8 cellular contexts compared by ENCODE assay signal in the genomic region with DNA sequence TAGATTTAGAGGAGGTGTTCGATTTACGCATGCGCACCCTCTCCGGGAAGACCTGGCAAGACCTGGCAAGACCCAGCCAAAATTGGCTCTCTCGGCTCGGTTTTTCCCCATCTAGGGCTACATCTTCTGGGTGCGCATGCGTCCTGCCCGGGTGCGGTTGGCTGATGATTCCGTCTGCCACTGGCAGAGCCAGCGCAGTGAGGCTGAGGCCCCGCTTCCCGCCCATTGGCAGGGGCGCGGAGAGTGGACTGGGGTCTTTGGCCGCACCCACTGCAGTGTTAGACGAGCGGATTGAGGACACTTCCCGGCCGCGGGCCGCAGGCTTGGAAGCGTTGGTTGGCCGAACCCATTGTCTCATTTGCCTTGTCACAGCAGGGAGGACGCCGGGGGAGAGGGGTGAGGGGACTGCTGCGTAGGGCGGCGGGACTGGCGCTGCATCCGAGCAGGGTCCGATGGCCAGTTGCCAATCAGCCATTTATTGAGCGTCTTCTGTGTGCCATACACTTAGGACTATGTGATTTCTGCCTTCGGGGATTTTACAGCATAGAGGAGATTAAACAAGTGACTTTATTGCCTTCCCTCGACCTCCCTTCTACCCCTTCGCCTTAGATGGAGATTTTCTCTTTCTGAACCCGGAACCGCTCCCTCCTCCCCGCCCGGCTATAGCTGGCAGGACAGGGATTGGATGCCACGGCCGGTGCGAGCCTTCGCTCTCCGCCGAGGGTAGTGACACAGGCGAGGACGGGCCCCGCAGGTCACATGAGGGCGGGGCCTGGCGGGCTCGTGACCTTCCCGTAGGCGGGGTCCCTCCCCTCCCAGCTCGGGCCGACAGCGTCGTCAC. TPM values are rescaled to one million over a fixed set of nuclear protein-coding genes. Genes with fewer than 3 reads are reported as not detected.
DNase-seq lines count a peak whose midpoint lies in the region; ATAC-seq and TF ChIP-seq lines count a peak whose summit lies in the region.

No MANE protein-coding gene starts in this region.

- peak overlapping the region; percentile 93 for H3K4me3 Mint-ChIP-seq in activated naive CD8-positive, alpha-beta T cell

- H3K9me3 Mint-ChIP-seq in activated naive CD8-positive, alpha-beta T cell (ENCODE audit: low read depth) = no peaks in the 10 kb centered on the region

- peaks cover 15% of the 10 kb centered on the region for H3K4me1 Mint-ChIP-seq in activated naive CD8-positive, alpha-beta T cell (ENCODE audit: low read depth)

- peak overlapping the region; percentile 100 for H3K27ac ChIP-seq in temporal lobe (ENCODE audit: low read depth, low read length)

- peak overlapping the region; percentile 97 for H3K27ac Mint-ChIP-seq in activated naive CD8-positive, alpha-beta T cell

- DNase-seq in GM10266 (ENCODE audit: extremely low spot score) (peak; percentile 95), NCI-H1092 treated with DMSO at 0.1 percent for 48 hours (lab: John Stamatoyannopoulos, UW) (peak; percentile 100), glomerular visceral epithelial cell (ENCODE audit: extremely low spot score) (peak; percentile 100), occipital lobe (lab: John Stamatoyannopoulos, UW) (peak; percentile 92)

- H3K36me3 Mint-ChIP-seq in activated naive CD8-positive, alpha-beta T cell = no peaks in the 10 kb centered on the region

- H3K27me3 Mint-ChIP-seq in activated naive CD8-positive, alpha-beta T cell = no peaks in the 10 kb centered on the region

- no peak for TF ChIP-seq CTCF in GM10266 (IDR thresholded peaks at IDR 0.05; ENCODE audit: control insufficient read depth, insufficient read depth, low read depth, missing control alignments)

- ATAC-seq in HG02623 (IDR thresholded peaks at IDR 0.05; ENCODE audit: unreplicated experiment) (peak; percentile 74), SK-N-SH treated with all-trans-retinoic acid at 6 μM for 48 hours (peak; percentile 89)

TF ChIP-seq in SK-N-SH treated with all-trans-retinoic acid at 6 μM for 48 hours, 23 proteins besides CTCF, POLR2A, EP300 and RAD21:
- TF ChIP-seq, protein P1, sequence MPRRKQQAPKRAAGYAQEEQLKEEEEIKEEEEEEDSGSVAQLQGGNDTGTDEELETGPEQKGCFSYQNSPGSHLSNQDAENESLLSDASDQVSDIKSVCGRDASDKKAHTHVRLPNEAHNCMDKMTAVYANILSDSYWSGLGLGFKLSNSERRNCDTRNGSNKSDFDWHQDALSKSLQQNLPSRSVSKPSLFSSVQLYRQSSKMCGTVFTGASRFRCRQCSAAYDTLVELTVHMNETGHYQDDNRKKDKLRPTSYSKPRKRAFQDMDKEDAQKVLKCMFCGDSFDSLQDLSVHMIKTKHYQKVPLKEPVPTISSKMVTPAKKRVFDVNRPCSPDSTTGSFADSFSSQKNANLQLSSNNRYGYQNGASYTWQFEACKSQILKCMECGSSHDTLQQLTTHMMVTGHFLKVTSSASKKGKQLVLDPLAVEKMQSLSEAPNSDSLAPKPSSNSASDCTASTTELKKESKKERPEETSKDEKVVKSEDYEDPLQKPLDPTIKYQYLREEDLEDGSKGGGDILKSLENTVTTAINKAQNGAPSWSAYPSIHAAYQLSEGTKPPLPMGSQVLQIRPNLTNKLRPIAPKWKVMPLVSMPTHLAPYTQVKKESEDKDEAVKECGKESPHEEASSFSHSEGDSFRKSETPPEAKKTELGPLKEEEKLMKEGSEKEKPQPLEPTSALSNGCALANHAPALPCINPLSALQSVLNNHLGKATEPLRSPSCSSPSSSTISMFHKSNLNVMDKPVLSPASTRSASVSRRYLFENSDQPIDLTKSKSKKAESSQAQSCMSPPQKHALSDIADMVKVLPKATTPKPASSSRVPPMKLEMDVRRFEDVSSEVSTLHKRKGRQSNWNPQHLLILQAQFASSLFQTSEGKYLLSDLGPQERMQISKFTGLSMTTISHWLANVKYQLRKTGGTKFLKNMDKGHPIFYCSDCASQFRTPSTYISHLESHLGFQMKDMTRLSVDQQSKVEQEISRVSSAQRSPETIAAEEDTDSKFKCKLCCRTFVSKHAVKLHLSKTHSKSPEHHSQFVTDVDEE (CRISPR knock-in tag; IDR thresholded peaks at IDR 0.05) = no peak
- TF ChIP-seq ZC3H10 (CRISPR knock-in tag; IDR thresholded peaks at IDR 0.05) = 0 out of 2 replicates have a peak, but pooled peaks have one; percentile 5
- no peak for TF ChIP-seq ZFP30 (CRISPR knock-in tag; IDR thresholded peaks at IDR 0.05)
- TF ChIP-seq ARNTL (CRISPR knock-in tag; IDR thresholded peaks at IDR 0.05; ENCODE audit: borderline replicate concordance, low read depth) = no peak
- no peak for TF ChIP-seq ZFP3 (CRISPR knock-in tag; IDR thresholded peaks at IDR 0.05)
- no peak for TF ChIP-seq GLIS3 (CRISPR knock-in tag; IDR thresholded peaks at IDR 0.05)
- TF ChIP-seq ZNF8 (CRISPR knock-in tag; IDR thresholded peaks at IDR 0.05) = no peak
- TF ChIP-seq, protein P2, sequence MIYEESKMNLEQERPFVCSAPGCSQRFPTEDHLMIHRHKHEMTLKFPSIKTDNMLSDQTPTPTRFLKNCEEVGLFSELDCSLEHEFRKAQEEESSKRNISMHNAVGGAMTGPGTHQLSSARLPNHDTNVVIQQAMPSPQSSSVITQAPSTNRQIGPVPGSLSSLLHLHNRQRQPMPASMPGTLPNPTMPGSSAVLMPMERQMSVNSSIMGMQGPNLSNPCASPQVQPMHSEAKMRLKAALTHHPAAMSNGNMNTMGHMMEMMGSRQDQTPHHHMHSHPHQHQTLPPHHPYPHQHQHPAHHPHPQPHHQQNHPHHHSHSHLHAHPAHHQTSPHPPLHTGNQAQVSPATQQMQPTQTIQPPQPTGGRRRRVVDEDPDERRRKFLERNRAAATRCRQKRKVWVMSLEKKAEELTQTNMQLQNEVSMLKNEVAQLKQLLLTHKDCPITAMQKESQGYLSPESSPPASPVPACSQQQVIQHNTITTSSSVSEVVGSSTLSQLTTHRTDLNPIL (CRISPR knock-in tag; IDR thresholded peaks at IDR 0.05; ENCODE audit: low read depth) = no peak
- peak; percentile 13; the same call in 1 of the 2 replicates for TF ChIP-seq TOX (CRISPR knock-in tag; IDR thresholded peaks at IDR 0.05; ENCODE audit: borderline replicate concordance)
- TF ChIP-seq, protein P3, sequence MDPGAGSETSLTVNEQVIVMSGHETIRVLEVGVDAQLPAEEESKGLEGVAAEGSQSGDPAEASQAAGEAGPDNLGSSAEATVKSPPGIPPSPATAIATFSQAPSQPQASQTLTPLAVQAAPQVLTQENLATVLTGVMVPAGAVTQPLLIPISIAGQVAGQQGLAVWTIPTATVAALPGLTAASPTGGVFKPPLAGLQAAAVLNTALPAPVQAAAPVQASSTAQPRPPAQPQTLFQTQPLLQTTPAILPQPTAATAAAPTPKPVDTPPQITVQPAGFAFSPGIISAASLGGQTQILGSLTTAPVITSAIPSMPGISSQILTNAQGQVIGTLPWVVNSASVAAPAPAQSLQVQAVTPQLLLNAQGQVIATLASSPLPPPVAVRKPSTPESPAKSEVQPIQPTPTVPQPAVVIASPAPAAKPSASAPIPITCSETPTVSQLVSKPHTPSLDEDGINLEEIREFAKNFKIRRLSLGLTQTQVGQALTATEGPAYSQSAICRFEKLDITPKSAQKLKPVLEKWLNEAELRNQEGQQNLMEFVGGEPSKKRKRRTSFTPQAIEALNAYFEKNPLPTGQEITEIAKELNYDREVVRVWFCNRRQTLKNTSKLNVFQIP (CRISPR knock-in tag; IDR thresholded peaks at IDR 0.05; ENCODE audit: borderline replicate concordance, low read depth) = no peak
- TF ChIP-seq, protein P4, sequence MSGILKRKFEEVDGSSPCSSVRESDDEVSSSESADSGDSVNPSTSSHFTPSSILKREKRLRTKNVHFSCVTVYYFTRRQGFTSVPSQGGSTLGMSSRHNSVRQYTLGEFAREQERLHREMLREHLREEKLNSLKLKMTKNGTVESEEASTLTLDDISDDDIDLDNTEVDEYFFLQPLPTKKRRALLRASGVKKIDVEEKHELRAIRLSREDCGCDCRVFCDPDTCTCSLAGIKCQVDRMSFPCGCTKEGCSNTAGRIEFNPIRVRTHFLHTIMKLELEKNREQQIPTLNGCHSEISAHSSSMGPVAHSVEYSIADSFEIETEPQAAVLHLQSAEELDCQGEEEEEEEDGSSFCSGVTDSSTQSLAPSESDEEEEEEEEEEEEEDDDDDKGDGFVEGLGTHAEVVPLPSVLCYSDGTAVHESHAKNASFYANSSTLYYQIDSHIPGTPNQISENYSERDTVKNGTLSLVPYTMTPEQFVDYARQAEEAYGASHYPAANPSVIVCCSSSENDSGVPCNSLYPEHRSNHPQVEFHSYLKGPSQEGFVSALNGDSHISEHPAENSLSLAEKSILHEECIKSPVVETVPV (CRISPR knock-in tag; IDR thresholded peaks at IDR 0.05) = no peak; the same call in 1 of the 2 replicates
- TF ChIP-seq TCF4 (CRISPR knock-in tag; IDR thresholded peaks at IDR 0.05; ENCODE audit: borderline replicate concordance) = no peak

RNA-seq across cellular contexts. Expression of a gene that starts 43.7 kb away (rescaled TPM):
- total RNA-seq in occipital lobe (3.7 TPM), temporal lobe (6.9 TPM)

Comparison
In these comparisons a context has a peak if more than half of its experiments do, and no peak if none do; other contexts are left out.
1. Peak in every context shown above with its lines: DNase-seq, ATAC-seq and H3K27ac ChIP-seq.